ENCODE assay signal across 8 cellular contexts in genomic region chr6:157220485-157220884, GRCh38.
DNase-seq lines count a peak whose midpoint lies in the region; ATAC-seq, FAIRE-seq and TF ChIP-seq lines count a peak whose summit lies in the region.

No MANE protein-coding gene starts in this region.

- DNase-seq in heart left ventricle = no peak
- no peak for DNase-seq in cardiac septum (ENCODE audit: low spot score)
- no peak for DNase-seq in kidney
- DNase-seq in type B pancreatic cell (ENCODE audit: extremely low spot score, unreplicated experiment) = peak; percentile 34
- no peak for DNase-seq in DMS 273 treated with DMSO at 0.1 percent for 48 hours (lab: John Stamatoyannopoulos, UW)
- no peak for DNase-seq in NCI-H146 treated with DMSO at 0.1 percent for 48 hours (lab: John Stamatoyannopoulos, UW; ENCODE audit: unreplicated experiment)
- DNase-seq in HUDEP-2 (lab: John Stamatoyannopoulos, UW; ENCODE audit: unreplicated experiment in 76 of 76) = no peak

- H3K9ac ChIP-seq in kidney (ENCODE audit: low read length in 2 of 2) = no peak overlapping the region

- 80 to 96% (median 87%) methylated on average over 1 of the region's 1 CpG for WGBS in heart left ventricle, 4 donors

- no peak for ATAC-seq in heart left ventricle

- H3K27me3 Mint-ChIP-seq in activated naive CD8-positive, alpha-beta T cell = peaks cover 2% of the 10 kb centered on the region
- no peaks in the 10 kb centered on the region for H3K27me3 Mint-ChIP-seq in type B pancreatic cell

- H3K4me1 ChIP-seq in heart left ventricle = peaks cover 0 to 27% (median 9%) of the 10 kb centered on the region in 12 donors
- peaks cover 0 to 7% of the 10 kb centered on the region in 2 donors for H3K4me1 ChIP-seq in kidney (ENCODE audit: control insufficient read depth in 1 of 2, insufficient read depth in 1 of 2, low read depth in 1 of 2, low read length in 2 of 2)

- no peak overlapping the region for H3K27ac ChIP-seq in heart left ventricle
- H3K27ac ChIP-seq in kidney (ENCODE audit: low read depth in 2 of 2, low read length in 2 of 2) = no peak overlapping the region

- H3K27ac Mint-ChIP-seq in activated naive CD8-positive, alpha-beta T cell = no peak overlapping the region
- H3K27ac Mint-ChIP-seq in type B pancreatic cell = peak overlapping the region; percentile 93

- FAIRE-seq in kidney (lab: Jason Lieb, UNC) = no peak

- no peaks in the 10 kb centered on the region for H3K36me3 Mint-ChIP-seq in activated naive CD8-positive, alpha-beta T cell
- H3K36me3 Mint-ChIP-seq in type B pancreatic cell = no peaks in the 10 kb centered on the region

- no peak for TF ChIP-seq POLR2A in heart left ventricle (IDR thresholded peaks at IDR 0.05)

- TF ChIP-seq CTCF in heart left ventricle (IDR thresholded peaks at IDR 0.05) (no peak), kidney (IDR thresholded peaks at IDR 0.05; ENCODE audit: borderline replicate concordance, extremely low read depth, insufficient read depth) (no peak), type B pancreatic cell (conservative IDR thresholded peaks at IDR 0.05) (no peak)

- no peaks in the 10 kb centered on the region for H3K9me3 Mint-ChIP-seq in activated naive CD8-positive, alpha-beta T cell (ENCODE audit: low read depth)
- H3K9me3 Mint-ChIP-seq in type B pancreatic cell = no peaks in the 10 kb centered on the region

- H3K36me3 ChIP-seq in heart left ventricle (no peaks in the 10 kb centered on the region), kidney (ENCODE audit: control insufficient read depth in 1 of 2, insufficient read depth in 2 of 2, low read length in 2 of 2) (no peaks in the 10 kb centered on the region)

- intact Hi-C loops in heart left ventricle (cut with DNase I) (no loop called here), cardiac septum (cut with DNase I) (no loop called here), kidney (cut with DNase I) (loop anchor here (10.0 kb wide), 1 partner anchor 54 kb away; no protein-coding TSS in a partner anchor)

- peak overlapping the region; percentile 86 for H3K4me3 Mint-ChIP-seq in activated naive CD8-positive, alpha-beta T cell
- H3K4me3 Mint-ChIP-seq in type B pancreatic cell = peak overlapping the region; percentile 60

- peaks cover 18% of the 10 kb centered on the region for H3K4me1 Mint-ChIP-seq in activated naive CD8-positive, alpha-beta T cell (ENCODE audit: low read depth)
- peaks cover 25% of the 10 kb centered on the region for H3K4me1 Mint-ChIP-seq in type B pancreatic cell (ENCODE audit: unreplicated experiment)

- no peaks in the 10 kb centered on the region for H3K9me3 ChIP-seq in heart left ventricle
- no peaks in the 10 kb centered on the region for H3K9me3 ChIP-seq in kidney (ENCODE audit: control insufficient read depth in 1 of 2, low read length in 2 of 2)

- no peaks in the 10 kb centered on the region for H3K27me3 ChIP-seq in heart left ventricle

- H3K4me3 ChIP-seq in heart left ventricle (peak overlapping the region in 8 of 12 donors; percentile 40 to 67 (median 54)), kidney (ENCODE audit: low read length in 2 of 2) (peak overlapping the region; percentile 54 to 61)
